1 cellular context compared by ENCODE assay signal in genomic region chr2:26299488-26300092, GRCh38.
A peak's percentile ranks its signal among the peaks of the same experiment; 100 is the strongest.
TF ChIP-seq lines count a peak whose summit lies in the region.

No MANE protein-coding gene starts in this region.

TF ChIP-seq in K562, 482 proteins besides CTCF, POLR2A, EP300 and RAD21:
- TF ChIP-seq, protein P1, sequence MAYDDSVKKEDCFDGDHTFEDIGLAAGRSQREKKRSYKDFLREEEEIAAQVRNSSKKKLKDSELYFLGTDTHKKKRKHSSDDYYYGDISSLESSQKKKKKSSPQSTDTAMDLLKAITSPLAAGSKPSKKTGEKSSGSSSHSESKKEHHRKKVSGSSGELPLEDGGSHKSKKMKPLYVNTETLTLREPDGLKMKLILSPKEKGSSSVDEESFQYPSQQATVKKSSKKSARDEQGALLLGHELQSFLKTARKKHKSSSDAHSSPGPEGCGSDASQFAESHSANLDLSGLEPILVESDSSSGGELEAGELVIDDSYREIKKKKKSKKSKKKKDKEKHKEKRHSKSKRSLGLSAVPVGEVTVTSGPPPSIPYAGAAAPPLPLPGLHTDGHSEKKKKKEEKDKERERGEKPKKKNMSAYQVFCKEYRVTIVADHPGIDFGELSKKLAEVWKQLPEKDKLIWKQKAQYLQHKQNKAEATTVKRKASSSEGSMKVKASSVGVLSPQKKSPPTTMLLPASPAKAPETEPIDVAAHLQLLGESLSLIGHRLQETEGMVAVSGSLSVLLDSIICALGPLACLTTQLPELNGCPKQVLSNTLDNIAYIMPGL (CRISPR knock-in tag; IDR thresholded peaks at IDR 0.05) = no peak
- TF ChIP-seq ZNF507 (tag; conservative IDR thresholded peaks at IDR 0.05) = no peak
- no peak for TF ChIP-seq SMC3 (conservative IDR thresholded peaks at IDR 0.05; ENCODE audit: insufficient read depth, low read depth, low read length)
- peak; percentile 25 for TF ChIP-seq RFX1 (IDR thresholded peaks at IDR 0.05)
- no peak for TF ChIP-seq POLR2H (tag; IDR thresholded peaks at IDR 0.05; ENCODE audit: low read depth)
- TF ChIP-seq SMARCA4 (IDR thresholded peaks at IDR 0.05) = no peak
- TF ChIP-seq E2F6 (IDR thresholded peaks at IDR 0.05; ENCODE audit: borderline replicate concordance in 1 of 2, extremely low read depth in 1 of 2, insufficient read depth in 1 of 2, insufficient read length in 1 of 2, low read depth in 1 of 2, low read length in 1 of 2, poor library complexity in 1 of 2, severe bottlenecking in 1 of 2) = no peak
- no peak for TF ChIP-seq TCFL5 (CRISPR knock-in tag; conservative IDR thresholded peaks at IDR 0.05)
- TF ChIP-seq, protein P2, sequence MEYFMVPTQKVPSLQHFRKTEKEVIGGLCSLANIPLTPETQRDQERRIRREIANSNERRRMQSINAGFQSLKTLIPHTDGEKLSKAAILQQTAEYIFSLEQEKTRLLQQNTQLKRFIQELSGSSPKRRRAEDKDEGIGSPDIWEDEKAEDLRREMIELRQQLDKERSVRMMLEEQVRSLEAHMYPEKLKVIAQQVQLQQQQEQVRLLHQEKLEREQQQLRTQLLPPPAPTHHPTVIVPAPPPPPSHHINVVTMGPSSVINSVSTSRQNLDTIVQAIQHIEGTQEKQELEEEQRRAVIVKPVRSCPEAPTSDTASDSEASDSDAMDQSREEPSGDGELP (CRISPR knock-in tag; IDR thresholded peaks at IDR 0.05; ENCODE audit: borderline replicate concordance) = no peak
